ENCODE assay signal across 17 cellular contexts in the genomic region with DNA sequence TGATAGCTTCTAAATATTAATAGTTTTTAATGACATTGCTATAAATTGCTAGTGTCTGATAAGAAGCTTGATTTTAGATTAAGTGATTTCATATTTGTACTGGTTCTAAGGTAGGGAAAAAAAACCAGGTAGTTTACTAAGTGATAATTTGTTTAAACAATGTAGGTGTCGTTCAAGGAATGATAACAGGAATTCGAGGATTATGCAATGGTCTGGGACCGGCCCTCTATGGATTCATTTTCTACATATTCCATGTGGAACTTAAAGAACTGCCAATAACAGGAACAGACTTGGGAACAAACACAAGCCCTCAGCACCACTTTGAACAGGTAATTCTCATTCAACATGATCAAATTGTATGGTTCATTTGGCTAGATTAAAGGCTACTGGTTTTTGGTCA. TPM values are rescaled to one million over a fixed set of nuclear protein-coding genes. Genes with fewer than 3 reads are reported as not detected.
DNase-seq lines count a peak whose midpoint lies in the region; ATAC-seq and TF ChIP-seq lines count a peak whose summit lies in the region.
"Had no signal": no experiment of that assay in that cellular context is flagged by ENCODE, and none has a peak within 500 bp of the region (broad histone marks: within the 10 kb centered on the region; RNA-seq: fewer than 3 reads in every experiment).

No MANE protein-coding gene starts in this region.

- H2AFZ ChIP-seq in PC-9 (no peak overlapping the region), parathyroid adenoma (no peak overlapping the region)
- H2AFZ ChIP-seq: GM23338 had no signal

- no peaks in the 10 kb centered on the region for H3K27me3 ChIP-seq in PC-9 (ENCODE audit: insufficient read depth, low read depth)
- H3K27me3 ChIP-seq in parathyroid adenoma (ENCODE audit: control insufficient read depth, insufficient read depth, low read length) = no peaks in the 10 kb centered on the region
- H3K27me3 ChIP-seq: BE2C had no signal

- H4K20me1 ChIP-seq in PC-9 (ENCODE audit: insufficient read depth) = no peaks in the 10 kb centered on the region

- peaks cover 11% of the 10 kb centered on the region for H3K4me1 Mint-ChIP-seq in activated naive CD4-positive, alpha-beta T cell treated with anti-CD3 and anti-CD28 coated beads for 36 hours (ENCODE audit: low read depth)
- H3K4me1 Mint-ChIP-seq in activated naive CD4-positive, alpha-beta T cell treated with anti-CD3 and anti-CD28 coated beads, Interleukin-2, amount 10 ng/mL, durations not matched to agents 7 days and 5 days = no peaks in the 10 kb centered on the region

- peak overlapping the region; percentile 13 for H3K27ac Mint-ChIP-seq in activated naive CD4-positive, alpha-beta T cell treated with anti-CD3 and anti-CD28 coated beads for 36 hours
- no peak overlapping the region for H3K27ac Mint-ChIP-seq in activated naive CD4-positive, alpha-beta T cell treated with anti-CD3 and anti-CD28 coated beads, Interleukin-2, amount 10 ng/mL, durations not matched to agents 7 days and 5 days
- H3K27ac Mint-ChIP-seq: GM23338 had no signal

- no peaks in the 10 kb centered on the region for H3K9me3 ChIP-seq in PC-9 (ENCODE audit: insufficient read depth, low read depth)
- no peaks in the 10 kb centered on the region for H3K9me3 ChIP-seq in parathyroid adenoma (ENCODE audit: control insufficient read depth, low read length)
- H3K9me3 ChIP-seq: BE2C had no signal

- H3K27ac ChIP-seq in PC-9 (0 out of 2 replicates have a peak overlapping the region, but pooled peaks have one; percentile 7), cingulate gyrus (ENCODE audit: low read depth, low read length) (peak overlapping the region; percentile 2), parathyroid adenoma (peak overlapping the region; percentile 94)
- H3K27ac ChIP-seq: HL-60 had no signal

- H3K4me3 ChIP-seq in PC-9 (no peak overlapping the region), parathyroid adenoma (ENCODE audit: low read depth, low read length) (no peak overlapping the region)
- H3K4me3 ChIP-seq: GM23338 had no signal

- no peaks in the 10 kb centered on the region for H3K9me2 ChIP-seq in PC-9 (ENCODE audit: insufficient read depth)

- no peaks in the 10 kb centered on the region for H3K9me3 Mint-ChIP-seq in activated naive CD4-positive, alpha-beta T cell treated with anti-CD3 and anti-CD28 coated beads for 36 hours
- H3K9me3 Mint-ChIP-seq in activated naive CD4-positive, alpha-beta T cell treated with anti-CD3 and anti-CD28 coated beads, Interleukin-2, amount 10 ng/mL, durations not matched to agents 7 days and 5 days = no peaks in the 10 kb centered on the region
- H3K9me3 Mint-ChIP-seq: CD4-positive, CD25-positive, alpha-beta regulatory T cell; CD8-positive, alpha-beta memory T cell; GM23338 had no signal

- POLR2A ChIA-PET in PC-9 (lab: Charles Lee; ENCODE audit: unreplicated experiment) = no interaction called here

- H3K9ac ChIP-seq in parathyroid adenoma = no peak overlapping the region

- peaks cover 51% of the 10 kb centered on the region for H3K36me3 ChIP-seq in PC-9 (ENCODE audit: low read depth)
- no peaks in the 10 kb centered on the region for H3K36me3 ChIP-seq in parathyroid adenoma (ENCODE audit: control insufficient read depth, insufficient read depth, low read length)

- ATAC-seq in HG03442 (IDR thresholded peaks at IDR 0.05; ENCODE audit: unreplicated experiment) = no peak
- ATAC-seq: GM23338 had no signal

- H3K27me3 Mint-ChIP-seq in activated naive CD4-positive, alpha-beta T cell treated with anti-CD3 and anti-CD28 coated beads for 36 hours (ENCODE audit: low read depth) = no peaks in the 10 kb centered on the region
- H3K27me3 Mint-ChIP-seq in activated naive CD4-positive, alpha-beta T cell treated with anti-CD3 and anti-CD28 coated beads, Interleukin-2, amount 10 ng/mL, durations not matched to agents 7 days and 5 days = no peaks in the 10 kb centered on the region
- H3K27me3 Mint-ChIP-seq: CD4-positive, CD25-positive, alpha-beta regulatory T cell; CD8-positive, alpha-beta memory T cell had no signal

- no peak for DNase-seq in activated naive CD4-positive, alpha-beta T cell treated with anti-CD3 and anti-CD28 coated beads for 36 hours
- DNase-seq in activated naive CD4-positive, alpha-beta T cell treated with anti-CD3 and anti-CD28 coated beads, Interleukin-2, amount 10 ng/mL, durations not matched to agents 7 days and 5 days = no peak
- DNase-seq in PC-9 (no peak), LoVo (ENCODE audit: low spot score) (no peak)
- DNase-seq: ACHN; BE2C; C1 segment of cervical spinal cord; CD4-positive, CD25-positive, alpha-beta regulatory T cell; CD8-positive, alpha-beta memory T cell; COR-L47; HCEC 1CT; IMR-90 had no signal

- H3K4me3 Mint-ChIP-seq in activated naive CD4-positive, alpha-beta T cell treated with anti-CD3 and anti-CD28 coated beads for 36 hours = no peak overlapping the region
- no peak overlapping the region for H3K4me3 Mint-ChIP-seq in activated naive CD4-positive, alpha-beta T cell treated with anti-CD3 and anti-CD28 coated beads, Interleukin-2, amount 10 ng/mL, durations not matched to agents 7 days and 5 days
- H3K4me3 Mint-ChIP-seq: CD4-positive, CD25-positive, alpha-beta regulatory T cell; CD8-positive, alpha-beta memory T cell; GM23338 had no signal

- CTCF ChIA-PET in activated naive CD4-positive, alpha-beta T cell treated with anti-CD3 and anti-CD28 coated beads for 36 hours (lab: Charles Lee) = interaction anchor here (1.0 kb wide), 1 partner anchor 8 kb away, joined by 3 read pairs; no protein-coding TSS in a partner anchor
- CTCF ChIA-PET in activated naive CD4-positive, alpha-beta T cell treated with anti-CD3 and anti-CD28 coated beads, Interleukin-2, amount 10 ng/mL, durations not matched to agents 7 days and 5 days (lab: Charles Lee) = no interaction called here
- CTCF ChIA-PET in PC-9 (lab: Charles Lee) = no interaction called here

- TF ChIP-seq CTCF in PC-9 (conservative IDR thresholded peaks at IDR 0.05) (no peak), parathyroid adenoma (IDR thresholded peaks at IDR 0.05) (no peak)

- peaks cover 16% of the 10 kb centered on the region for H3F3A ChIP-seq in PC-9 (ENCODE audit: insufficient read depth, low read depth)

- intact Hi-C loops in activated naive CD4-positive, alpha-beta T cell treated with anti-CD3 and anti-CD28 coated beads for 36 hours (cut with micrococcal nuclease) = no loop called here
- intact Hi-C loops in PC-9 (cut with micrococcal nuclease; ENCODE audit: unreplicated experiment) = no loop called here

- H3K4me1 ChIP-seq in PC-9 (replicated peaks; ENCODE audit: insufficient read depth) (no peaks in the 10 kb centered on the region), parathyroid adenoma (peaks cover 17% of the 10 kb centered on the region)
- H3K4me1 ChIP-seq: BE2C had no signal

- BruUV-seq in PC-9 (replicated peaks; lab: Mats Ljungman, UMichigan) = no TSS peak

- no peak overlapping the region for H3K4me2 ChIP-seq in PC-9
- H3K4me2 ChIP-seq in parathyroid adenoma (ENCODE audit: low read length) = peak overlapping the region; percentile 5
- H3K4me2 ChIP-seq: GM23338 had no signal

- no peaks in the 10 kb centered on the region for H3K79me2 ChIP-seq in PC-9 (ENCODE audit: low read depth)
- H3K79me2 ChIP-seq in parathyroid adenoma = no peaks in the 10 kb centered on the region

- H3K36me3 Mint-ChIP-seq in activated naive CD4-positive, alpha-beta T cell treated with anti-CD3 and anti-CD28 coated beads for 36 hours (ENCODE audit: low read depth) = peaks cover 24% of the 10 kb centered on the region
- peaks cover 34% of the 10 kb centered on the region for H3K36me3 Mint-ChIP-seq in activated naive CD4-positive, alpha-beta T cell treated with anti-CD3 and anti-CD28 coated beads, Interleukin-2, amount 10 ng/mL, durations not matched to agents 7 days and 5 days

RNA-seq across cellular contexts. Expression of gene SASS6, which starts 52.4 kb away (rescaled TPM):
- total RNA-seq in activated naive CD4-positive, alpha-beta T cell treated with anti-CD3 and anti-CD28 coated beads for 36 hours = 1 to 10 TPM; 8.2 TPM
- total RNA-seq in PC-9 (2021) = 5.1 and 8.7 TPM in 2 replicates

RNA-seq across cellular contexts. Expression of gene TRMT13, which starts 52.6 kb away (rescaled TPM):
- 10 to 100 TPM; 12.9 to 16.6 TPM for total RNA-seq in activated naive CD4-positive, alpha-beta T cell treated with anti-CD3 and anti-CD28 coated beads for 36 hours
- 7.3 and 14.2 TPM in 2 replicates for total RNA-seq in PC-9 (2021)

Comparison
In these comparisons a context has a peak if more than half of its experiments do, and no peak if none do; other contexts are left out.
1. H3K27ac ChIP-seq: peak in every context shown above with its lines; median percentile 94 in parathyroid adenoma; 7 in PC-9; 2 in cingulate gyrus.